In genomic region chr12:30694412-30694955, GRCh38 we compare ENCODE assay signal across 8 cellular contexts. TPM values are rescaled to one million over a fixed set of nuclear protein-coding genes. Genes with fewer than 3 reads are reported as not detected.
DNase-seq lines count a peak whose midpoint lies in the region; ATAC-seq and TF ChIP-seq lines count a peak whose summit lies in the region.

No MANE protein-coding gene starts in this region.

- H3K4me3 ChIP-seq in OCI-LY1 (ENCODE audit: low read depth, low read length, poor library complexity, severe bottlenecking) = peak overlapping the region; percentile 79

- ATAC-seq in GM18511 (IDR thresholded peaks at IDR 0.05; ENCODE audit: unreplicated experiment) = peak; percentile 35

- no peaks in the 10 kb centered on the region for H3K9me2 ChIP-seq in OCI-LY1 (ENCODE audit: low read depth, low read length)

- no peaks in the 10 kb centered on the region for H3F3A ChIP-seq in OCI-LY1 (ENCODE audit: insufficient read depth, low read length)

- DNase-seq in epithelial cell of prostate (ENCODE audit: low read depth, low spot score) (no peak), progenitor cell of endocrine pancreas (ENCODE audit: low spot score, unreplicated experiment) (no peak), ureter (ENCODE audit: low spot score) (no peak), LoVo (ENCODE audit: low spot score) (no peak)
- no peak for DNase-seq in stimulated activated CD4-positive, alpha-beta T cell treated with anti-CD3 and anti-CD28 coated beads, Interleukin-15, amount 100 ng/mL, for 24 hours

- peak overlapping the region; percentile 71 for H3K4me2 ChIP-seq in OCI-LY1 (ENCODE audit: low read length)

- H3K9me3 Mint-ChIP-seq in progenitor cell of endocrine pancreas (ENCODE audit: low read depth) = no peaks in the 10 kb centered on the region

- peaks cover 24% of the 10 kb centered on the region for H3K4me1 Mint-ChIP-seq in progenitor cell of endocrine pancreas (ENCODE audit: low read depth)

- H3K27ac Mint-ChIP-seq in progenitor cell of endocrine pancreas = peak overlapping the region; percentile 97

- no peaks in the 10 kb centered on the region for H4K20me1 ChIP-seq in OCI-LY1 (ENCODE audit: insufficient read depth, low read length)

- H3K9me3 ChIP-seq in OCI-LY1 (ENCODE audit: low read length) = no peaks in the 10 kb centered on the region

- H3K36me3 Mint-ChIP-seq in progenitor cell of endocrine pancreas (ENCODE audit: insufficient read depth) = peaks cover 3% of the 10 kb centered on the region

- H2AFZ ChIP-seq in OCI-LY1 (ENCODE audit: low read length) = no peak overlapping the region

- peaks cover 20% of the 10 kb centered on the region for H3K4me1 ChIP-seq in OCI-LY1 (ENCODE audit: insufficient read depth, low read length, severe bottlenecking)

- H3K9ac ChIP-seq in OCI-LY1 (ENCODE audit: low read length) = peak overlapping the region; percentile 76; the same call in 1 of the 2 replicates

- peak overlapping the region; percentile 96 for H3K4me3 Mint-ChIP-seq in progenitor cell of endocrine pancreas (ENCODE audit: low read depth)

- peaks cover 22% of the 10 kb centered on the region for H3K79me2 ChIP-seq in OCI-LY1 (ENCODE audit: insufficient read depth, low read length)

- TF ChIP-seq CTCF in 22Rv1 (IDR thresholded peaks at IDR 0.05) = no peak
- no peak for TF ChIP-seq CTCF in OCI-LY1 (IDR thresholded peaks at IDR 0.05; ENCODE audit: low read length)
- no peak for TF ChIP-seq CTCF in progenitor cell of endocrine pancreas (IDR thresholded peaks at IDR 0.05; ENCODE audit: unreplicated experiment)

- peaks cover 6% of the 10 kb centered on the region for H3K36me3 ChIP-seq in OCI-LY1 (ENCODE audit: insufficient read depth, low read length)

- H3K27ac ChIP-seq in 22Rv1 = peak overlapping the region; percentile 69
- H3K27ac ChIP-seq in OCI-LY1 (ENCODE audit: low read depth, low read length, poor library complexity, severe bottlenecking) = peak overlapping the region; percentile 45
- peak overlapping the region; percentile 40 for H3K27ac ChIP-seq in epithelial cell of prostate

- H3K27me3 ChIP-seq in OCI-LY1 (ENCODE audit: insufficient read depth, low read length) = no peaks in the 10 kb centered on the region

- H3K27me3 Mint-ChIP-seq in progenitor cell of endocrine pancreas = no peaks in the 10 kb centered on the region

RNA-seq across cellular contexts. Expression of gene IPO8, which starts 1.2 kb away (rescaled TPM):
- total RNA-seq in progenitor cell of endocrine pancreas (90.3 and 93.3 TPM in 2 replicates), ureter (52.3 TPM)
